ENCODE assay signal across 1 cellular context in genomic region chr9:17134843-17135577, GRCh38.
TF ChIP-seq lines count a peak whose summit lies in the region.

TSS of gene CNTLN (plus strand) at chr9:17135040. CDS start at chr9:17135066, 26 bp downstream.

TF ChIP-seq in HepG2, 621 proteins besides CTCF, POLR2A, EP300 and RAD21 (continued from another document and continues in another):
- TF ChIP-seq ZBTB40 (IDR thresholded peaks at IDR 0.05), result no peak
- TF ChIP-seq ZBTB40 (CRISPR knock-in tag; IDR thresholded peaks at IDR 0.05), result peak; percentile 53; the same call in 1 of the 2 replicates
- peak; percentile 42; the same call in 1 of the 2 replicates for TF ChIP-seq ZNF609 (CRISPR knock-in tag; IDR thresholded peaks at IDR 0.05; ENCODE audit: borderline replicate concordance)
- peak; percentile 55; the same call in 1 of the 2 replicates for TF ChIP-seq NKX3-1 (CRISPR knock-in tag; IDR thresholded peaks at IDR 0.05)
- TF ChIP-seq KDM3A (CRISPR knock-in tag; IDR thresholded peaks at IDR 0.05; ENCODE audit: low read depth), result no peak
- TF ChIP-seq ZNF234 (CRISPR knock-in tag; conservative IDR thresholded peaks at IDR 0.05), result no peak
- no peak for TF ChIP-seq ZNF784 (CRISPR knock-in tag; IDR thresholded peaks at IDR 0.05; ENCODE audit: borderline replicate concordance)
- TF ChIP-seq ZNF296 (CRISPR knock-in tag; conservative IDR thresholded peaks at IDR 0.05), result no peak; the same call in 1 of the 2 replicates
- no peak for TF ChIP-seq ZFP62 (CRISPR knock-in tag; IDR thresholded peaks at IDR 0.05)
- TF ChIP-seq ZNF263 (CRISPR knock-in tag; IDR thresholded peaks at IDR 0.05), result 0 out of 2 replicates have a peak, but pooled peaks have one; percentile 11
- peak; percentile 65 for TF ChIP-seq HOXD1 (CRISPR knock-in tag; IDR thresholded peaks at IDR 0.05)
- TF ChIP-seq SNRNP70 (IDR thresholded peaks at IDR 0.05; ENCODE audit: low read depth, low read length), result no peak
- peak; percentile 51; the same call in 1 of the 2 replicates for TF ChIP-seq ZMAT3 (CRISPR knock-in tag; conservative IDR thresholded peaks at IDR 0.05)
- TF ChIP-seq PRMT3 (CRISPR knock-in tag; IDR thresholded peaks at IDR 0.05; ENCODE audit: borderline replicate concordance, low read depth), result peak; percentile 66; the same call in 1 of the 2 replicates
- no peak for TF ChIP-seq MEIS2 (CRISPR knock-in tag; IDR thresholded peaks at IDR 0.05)
- peak; percentile 72; the same call in 1 of the 2 replicates for TF ChIP-seq AKAP8 (CRISPR knock-in tag; IDR thresholded peaks at IDR 0.05)
- TF ChIP-seq ZSCAN12 (CRISPR knock-in tag; IDR thresholded peaks at IDR 0.05), result no peak
- no peak for TF ChIP-seq RARG (CRISPR knock-in tag; IDR thresholded peaks at IDR 0.05; ENCODE audit: low read depth)
- TF ChIP-seq GABPB1 (CRISPR knock-in tag; IDR thresholded peaks at IDR 0.05), result peak; percentile 61; the same call in 1 of the 2 replicates
- no peak for TF ChIP-seq ZFAT (CRISPR knock-in tag; conservative IDR thresholded peaks at IDR 0.05)
- 0 out of 2 replicates have a peak, but pooled peaks have one; percentile 59 for TF ChIP-seq ZNF253 (CRISPR knock-in tag; IDR thresholded peaks at IDR 0.05; ENCODE audit: borderline replicate concordance)
- no peak for TF ChIP-seq ZNF281 (CRISPR knock-in tag; IDR thresholded peaks at IDR 0.05; ENCODE audit: borderline replicate concordance)
- no peak for TF ChIP-seq NAIF1 (CRISPR knock-in tag; IDR thresholded peaks at IDR 0.05; ENCODE audit: borderline replicate concordance)
- TF ChIP-seq RBM39 (IDR thresholded peaks at IDR 0.05; ENCODE audit: low read depth, low read length, poor library complexity, severe bottlenecking), result no peak
- TF ChIP-seq NR2F1 (CRISPR knock-in tag; IDR thresholded peaks at IDR 0.05), result no peak
- no peak for TF ChIP-seq ZZZ3 (CRISPR knock-in tag; IDR thresholded peaks at IDR 0.05; ENCODE audit: borderline replicate concordance)
- TF ChIP-seq ZNF24 (IDR thresholded peaks at IDR 0.05), result no peak
- TF ChIP-seq ZNF446 (CRISPR knock-in tag; IDR thresholded peaks at IDR 0.05), result 0 out of 2 replicates have a peak, but pooled peaks have one; percentile 65
- peak; percentile 25 for TF ChIP-seq SPEN (CRISPR knock-in tag; IDR thresholded peaks at IDR 0.05; ENCODE audit: low read depth)
- TF ChIP-seq ZNF704 (CRISPR knock-in tag; IDR thresholded peaks at IDR 0.05; ENCODE audit: borderline replicate concordance), result 0 out of 2 replicates have a peak, but pooled peaks have one; percentile 61
- TF ChIP-seq KAT7 (CRISPR knock-in tag; IDR thresholded peaks at IDR 0.05; ENCODE audit: borderline replicate concordance), result no peak; the same call in 1 of the 2 replicates
- TF ChIP-seq ZNF580 (CRISPR knock-in tag; IDR thresholded peaks at IDR 0.05; ENCODE audit: borderline replicate concordance, low read depth), result peak; percentile 18; the same call in 1 of the 2 replicates
- TF ChIP-seq NR3C1 (CRISPR knock-in tag; IDR thresholded peaks at IDR 0.05), result no peak
- no peak; the same call in 1 of the 2 replicates for TF ChIP-seq MED1 (CRISPR knock-in tag; IDR thresholded peaks at IDR 0.05)
- no peak for TF ChIP-seq YEATS2 (CRISPR knock-in tag; IDR thresholded peaks at IDR 0.05; ENCODE audit: borderline replicate concordance)
- peak; percentile 74 for TF ChIP-seq MYC (CRISPR knock-in tag; IDR thresholded peaks at IDR 0.05; ENCODE audit: borderline replicate concordance)
- no peak for TF ChIP-seq ZKSCAN8 (CRISPR knock-in tag; IDR thresholded peaks at IDR 0.05; ENCODE audit: borderline replicate concordance)
- no peak for TF ChIP-seq ZFP1 (CRISPR knock-in tag; IDR thresholded peaks at IDR 0.05)
- TF ChIP-seq ZNF124 (CRISPR knock-in tag; IDR thresholded peaks at IDR 0.05), result no peak
- no peak for TF ChIP-seq KDM5A (IDR thresholded peaks at IDR 0.05; ENCODE audit: borderline replicate concordance, low read length)
- no peak for TF ChIP-seq ATRX (CRISPR knock-in tag; IDR thresholded peaks at IDR 0.05; ENCODE audit: borderline replicate concordance)
- TF ChIP-seq MIER3 (CRISPR knock-in tag; IDR thresholded peaks at IDR 0.05; ENCODE audit: borderline replicate concordance), result no peak
- TF ChIP-seq HHEX (CRISPR knock-in tag; IDR thresholded peaks at IDR 0.05), result no peak
- peak; percentile 54; the same call in 1 of the 2 replicates for TF ChIP-seq ZNF546 (CRISPR knock-in tag; conservative IDR thresholded peaks at IDR 0.05)
- TF ChIP-seq ZNF703 (CRISPR knock-in tag; IDR thresholded peaks at IDR 0.05; ENCODE audit: borderline replicate concordance), result 0 out of 2 replicates have a peak, but pooled peaks have one; percentile 75
- no peak for TF ChIP-seq MIER2 (CRISPR knock-in tag; IDR thresholded peaks at IDR 0.05)
